In the genomic region with DNA sequence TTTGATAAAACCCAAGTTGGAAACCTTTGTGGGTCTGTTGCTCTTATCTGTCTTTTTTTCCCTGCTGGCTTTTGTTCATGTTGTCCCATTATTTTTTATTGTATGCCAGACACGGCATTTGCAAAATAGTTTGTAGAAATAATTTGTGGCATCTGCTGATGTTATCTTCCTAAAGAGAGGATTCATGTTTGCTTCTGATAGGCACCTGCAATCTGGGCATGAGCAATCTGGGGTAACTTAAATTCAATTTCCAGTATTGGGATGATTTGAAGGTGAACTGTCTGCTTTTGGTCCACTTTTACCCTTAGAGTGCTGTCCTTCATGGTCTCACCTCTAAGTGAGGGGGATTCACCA, we compare ENCODE assay signal across 28 cellular contexts.
"Had no signal": no experiment of that assay in that cellular context is flagged by ENCODE, and none has a peak within 500 bp of the region (broad histone marks: within the 10 kb centered on the region; RNA-seq: fewer than 3 reads in every experiment).

No MANE protein-coding gene starts in this region.

- DNase-seq: Karpas-422, KBM-7, MM.1S, MV-4-11, NCI-H1092, NCI-H1105, NCI-H1417 treated with DMSO at 0.1 percent for 48 hours, NCI-H1436 treated with DMSO at 0.1 percent for 48 hours, NCI-H1694 treated with DMSO at 0.1 percent for 48 hours, NCI-H187 treated with DMSO at 0.1 percent for 48 hours, NCI-H2029, NCI-H2081, NCI-H2171 treated with DMSO at 0.1 percent for 48 hours, NCI-H2227 treated with DMSO at 0.1 percent for 48 hours, NCI-H345, NCI-H446, NCI-H510A treated with DMSO at 0.1 percent for 48 hours, NCI-H524 treated with DMSO at 0.1 percent for 48 hours, NCI-H526 treated with DMSO at 0.1 percent for 48 hours, NCI-H748 treated with DMSO at 0.1 percent for 48 hours, NCI-H82, OCI-M1, PC-3, Peyer's patch, Right ventricle myocardium superior, RPMI8226, SHP77 treated with DMSO at 0.1 percent for 48 hours, T-cell had no signal

- ATAC-seq: PC-3, T-cell had no signal

- H3K4me3 Mint-ChIP-seq: T-cell had no signal

- H3K36me3 Mint-ChIP-seq: T-cell had no signal

- H3K27ac Mint-ChIP-seq: T-cell had no signal

- H3K4me1 Mint-ChIP-seq: T-cell had no signal
